In genomic region chr2:210611466-210611865, GRCh38 we compare ENCODE assay signal across 22 cellular contexts. TPM values are rescaled to one million over a fixed set of nuclear protein-coding genes. Genes with fewer than 3 reads are reported as not detected.
DNase-seq lines count a peak whose midpoint lies in the region; ATAC-seq, FAIRE-seq and TF ChIP-seq lines count a peak whose summit lies in the region.
"Had no signal": no experiment of that assay in that cellular context is flagged by ENCODE, and none has a peak within 500 bp of the region (broad histone marks: within the 10 kb centered on the region; RNA-seq: fewer than 3 reads in every experiment).

No MANE protein-coding gene starts in this region.

- no peaks in the 10 kb centered on the region for H3K4me1 ChIP-seq in GM12878 (ENCODE audit: control insufficient read depth, insufficient read depth, low read length)
- no peaks in the 10 kb centered on the region for H3K4me1 ChIP-seq in foreskin keratinocyte
- H3K4me1 ChIP-seq: colonic mucosa, tibial nerve had no signal

- RAD21 ChIA-PET in GM12878 (lab: Charles Lee; ENCODE audit: unreplicated experiment) = no interaction called here

- no peak overlapping the region for H3K9ac ChIP-seq in GM12878 (ENCODE audit: control insufficient read depth, insufficient read depth, low read length)

- TF ChIP-seq CTCF in GM12878 (IDR thresholded peaks at IDR 0.05 in 2 of 3, conservative IDR thresholded peaks at IDR 0.05 in 1 of 3; ENCODE audit: control insufficient read depth in 2 of 3, extremely low read depth in 1 of 3, insufficient read depth in 1 of 3, low read depth in 3 of 3, low read length in 3 of 3) (no peak), foreskin keratinocyte (conservative IDR thresholded peaks at IDR 0.05) (no peak)

- intact Hi-C loops in GM12878 (cut with micrococcal nuclease; ENCODE audit: unreplicated experiment) = loop anchor here (10.0 kb wide), 1 partner anchor 167 kb away; no protein-coding TSS in a partner anchor

- no peak for FAIRE-seq in GM12878 (lab: Jason Lieb, UNC)
- FAIRE-seq: endothelial cell of umbilical vein had no signal

- H4K20me1 ChIP-seq in GM12878 (ENCODE audit: control insufficient read depth, insufficient read depth) = no peaks in the 10 kb centered on the region

- no peaks in the 10 kb centered on the region for H3K9me3 ChIP-seq in GM12878 (replicated peaks; ENCODE audit: control insufficient read depth, insufficient read depth, low read length)
- H3K9me3 ChIP-seq: colonic mucosa, tibial nerve had no signal

- TF ChIP-seq EP300 in GM12878 (IDR thresholded peaks at IDR 0.05; ENCODE audit: borderline replicate concordance in 1 of 2, control insufficient read depth in 1 of 2, low read depth in 2 of 2, low read length in 2 of 2) = no peak

- H3K27me3 ChIP-seq in GM12878 (replicated peaks in 1 of 2; ENCODE audit: control insufficient read depth in 2 of 2, insufficient read depth in 2 of 2, low read length in 1 of 2) (no peaks in the 10 kb centered on the region), foreskin keratinocyte (no peaks in the 10 kb centered on the region)
- H3K27me3 ChIP-seq: colonic mucosa, tibial nerve had no signal

- POLR2A ChIA-PET in GM12878 (lab: Charles Lee) = no interaction called here

- H3K79me2 ChIP-seq in GM12878 (ENCODE audit: control insufficient read depth, insufficient read depth, low read length) = no peaks in the 10 kb centered on the region

- H2AFZ ChIP-seq in GM12878 (ENCODE audit: control insufficient read depth, low read depth, low read length) = no peak overlapping the region

- no peak overlapping the region for H3K27ac ChIP-seq in GM12878 (ENCODE audit: control insufficient read depth, insufficient read depth)
- H3K27ac ChIP-seq in foreskin keratinocyte = no peak overlapping the region
- H3K27ac ChIP-seq: colonic mucosa, tibial nerve had no signal

- BruUV-seq in GM12878 (replicated peaks; lab: Mats Ljungman, UMichigan) = no TSS peak

- in situ Hi-C loops in GM12878 (cut with MboI) = no loop called here

- SMC1A ChIA-PET in GM12878 (lab: Charles Lee; ENCODE audit: uncharacterized antibody, unreplicated experiment) = interaction anchor here (1.1 kb wide), 1 partner anchor 20 kb away, joined by 3 read pairs; no protein-coding TSS in a partner anchor

- CTCF ChIA-PET in GM12878 (lab: Yijun Ruan, JAX) = interaction anchor here (1.3 kb wide), 1 partner anchor 17 kb away, joined by 4 read pairs; no protein-coding TSS in a partner anchor

- TF ChIP-seq RAD21 in GM12878 (IDR thresholded peaks at IDR 0.05; ENCODE audit: insufficient read depth, low read depth, low read length) = no peak

- WGBS in GM12878 (ENCODE audit: insufficient coverage, insufficient replicate concordance, low lambda C conversion rate, missing lambda C conversion rate) = 0% methylated on average over 2 of the region's 2 CpGs

- no peak overlapping the region for H3K4me2 ChIP-seq in GM12878 (ENCODE audit: control insufficient read depth, insufficient read depth)

- DNase-seq in GM12878 (ENCODE audit: low read depth, low spot score) (no peak), foreskin keratinocyte (no peak), NCI-H2171 (lab: John Stamatoyannopoulos, UW) (no peak), HuH-7 (ENCODE audit: low spot score) (no peak)
- DNase-seq: activated CD8-positive, alpha-beta T cell treated with anti-CD3 and anti-CD28 coated beads for 36 hours; activated naive CD8-positive, alpha-beta T cell treated with anti-CD3 and anti-CD28 coated beads for 36 hours; activated T-cell treated with anti-CD3 and anti-CD28 coated beads, Interleukin-2, amount 50 U/mL, for 48 hours; colonic mucosa; foreskin melanocyte; HCEC 1CT; left cardiac atrium; NCI-H2029; NCI-H510A treated with DMSO at 0.1 percent for 48 hours; SHP77 treated with DMSO at 0.1 percent for 48 hours; stimulated activated CD4-positive, alpha-beta T cell treated with anti-CD3 and anti-CD28 coated beads, Interleukin-12 subunit alpha, Interleukin-12 subunit beta, amount 100 ng/mL, for 4 hours; stimulated activated naive B cell treated with anti-CD40 and anti-IgM and Interleukin-4, amounts not matched to agents 10 μg/mL and 1 μg/mL and 100 μg/mL, for 72 hours had no signal

- H3K36me3 ChIP-seq in GM12878 (ENCODE audit: control insufficient read depth in 2 of 2, insufficient read depth in 2 of 2, low read length in 1 of 2) = no peaks in the 10 kb centered on the region
- H3K36me3 ChIP-seq: colonic mucosa, tibial nerve had no signal

- ATAC-seq in GM19324 (IDR thresholded peaks at IDR 0.05; ENCODE audit: low FRiP score, unreplicated experiment) = peak; percentile 73
- peak; percentile 77 for ATAC-seq in HG02588 (IDR thresholded peaks at IDR 0.05; ENCODE audit: unreplicated experiment)
- ATAC-seq in HG03159 (IDR thresholded peaks at IDR 0.05; ENCODE audit: unreplicated experiment) = peak; percentile 80
- ATAC-seq in GM12878 = peak; percentile 60
- no peak for ATAC-seq in foreskin keratinocyte
- ATAC-seq: activated CD8-positive, alpha-beta T cell treated with anti-CD3 and anti-CD28 coated beads for 36 hours; left cardiac atrium; stimulated activated naive B cell treated with anti-CD40 and anti-IgM and Interleukin-4, amounts not matched to agents 10 μg/mL and 1 μg/mL and 100 μg/mL, for 72 hours had no signal

- H3K4me3 ChIP-seq in GM12878 = no peak overlapping the region
- H3K4me3 ChIP-seq: colonic mucosa, tibial nerve had no signal

- TF ChIP-seq POLR2A in GM12878 (IDR thresholded peaks at IDR 0.05; ENCODE audit: low read depth, low read length) = no peak

TF ChIP-seq in GM12878, 131 proteins besides CTCF, POLR2A, EP300 and RAD21 (continues in another document):
- no peak for TF ChIP-seq BCL11A (IDR thresholded peaks at IDR 0.05; ENCODE audit: low read depth, low read length)
- no peak for TF ChIP-seq SMAD5 (IDR thresholded peaks at IDR 0.05; ENCODE audit: low read depth)
- TF ChIP-seq USF1 (IDR thresholded peaks at IDR 0.05; ENCODE audit: borderline replicate concordance, extremely low read length, insufficient read depth, low read depth, low read length) = no peak
- TF ChIP-seq MXI1 (IDR thresholded peaks at IDR 0.05; ENCODE audit: low read depth, low read length) = no peak
- no peak for TF ChIP-seq MAX (IDR thresholded peaks at IDR 0.05; ENCODE audit: low read depth, low read length)
- no peak for TF ChIP-seq E4F1 (IDR thresholded peaks at IDR 0.05; ENCODE audit: borderline replicate concordance, partially characterized antibody)
- no peak for TF ChIP-seq IRF3 (IDR thresholded peaks at IDR 0.05)
- no peak for TF ChIP-seq PAX5 (IDR thresholded peaks at IDR 0.05; ENCODE audit: borderline replicate concordance, low read depth, low read length)

RNA-seq across cellular contexts. Expression of gene CPS1, which starts 55.1 kb away (rescaled TPM):
- total RNA-seq in GM12878 (2013; cell fraction: nucleolus; rRNA removed) = 10.2 and 14.2 TPM in 2 replicates
- total RNA-seq in GM12878 (2014; rRNA removed) (1.1 and 2.1 TPM in 2 replicates), GM12878 (2014; rRNA removed; fragmentation: Illumina TruSeq; extraction: Trizol) (0.63 and 0.78 TPM in 2 replicates), GM12878 (2021) (0.77 and 1.0 TPM in 2 replicates), foreskin keratinocyte (18.5 and 19.2 TPM in 2 replicates)
- 1.8 TPM for polyA plus RNA-seq in GM12878 (2011; ENCODE audit: low read depth)
- polyA plus RNA-seq in GM12878 (2011; rRNA removed) (4.6 and 5.7 TPM in 2 replicates), GM12878 (2014; fragmentation: Illumina TruSeq; extraction: Trizol) (0.59 and 0.63 TPM in 2 replicates), GM12878 (2014; fragmentation: Nextera tagmentation; extraction: Ambion mirVana) (under 1 TPM; 0.20 to 0.32 TPM), GM12878 (2014; rRNA removed) (0.32 and 0.47 TPM in 2 replicates), GM12878 (2016; fragmentation: Nextera tagmentation; extraction: Ambion mirVana) (under 1 TPM; 0.32 to 0.48 TPM), foreskin keratinocyte (5.3 and 5.8 TPM in 2 replicates)
- 1.4 and 2.2 TPM in 2 replicates for polyA plus RNA-seq in GM12878 (2011; cell fraction: cytosol; rRNA removed)
- 10.3 and 17.4 TPM in 2 replicates for polyA plus RNA-seq in GM12878 (2011; cell fraction: nucleus; rRNA removed)
- polyA plus RNA-seq in GM12878 (2012) = 0.84 and 0.87 TPM in 2 replicates
- polyA minus RNA-seq in GM12878 (2011; rRNA and poly(A)+ RNA removed) = 8.8 and 11.8 TPM in 2 replicates
- 13.1 and 20.1 TPM in 2 replicates for polyA minus RNA-seq in GM12878 (2011; cell fraction: cytosol; rRNA and poly(A)+ RNA removed)
- polyA minus RNA-seq in GM12878 (2011; cell fraction: nucleus; rRNA and poly(A)+ RNA removed) = 12.6 and 14.9 TPM in 2 replicates
- polyA plus RNA-seq: IgD-negative memory B cell had no signal
